Comparison of ENCODE assay signal across 13 cellular contexts in the genomic region with DNA sequence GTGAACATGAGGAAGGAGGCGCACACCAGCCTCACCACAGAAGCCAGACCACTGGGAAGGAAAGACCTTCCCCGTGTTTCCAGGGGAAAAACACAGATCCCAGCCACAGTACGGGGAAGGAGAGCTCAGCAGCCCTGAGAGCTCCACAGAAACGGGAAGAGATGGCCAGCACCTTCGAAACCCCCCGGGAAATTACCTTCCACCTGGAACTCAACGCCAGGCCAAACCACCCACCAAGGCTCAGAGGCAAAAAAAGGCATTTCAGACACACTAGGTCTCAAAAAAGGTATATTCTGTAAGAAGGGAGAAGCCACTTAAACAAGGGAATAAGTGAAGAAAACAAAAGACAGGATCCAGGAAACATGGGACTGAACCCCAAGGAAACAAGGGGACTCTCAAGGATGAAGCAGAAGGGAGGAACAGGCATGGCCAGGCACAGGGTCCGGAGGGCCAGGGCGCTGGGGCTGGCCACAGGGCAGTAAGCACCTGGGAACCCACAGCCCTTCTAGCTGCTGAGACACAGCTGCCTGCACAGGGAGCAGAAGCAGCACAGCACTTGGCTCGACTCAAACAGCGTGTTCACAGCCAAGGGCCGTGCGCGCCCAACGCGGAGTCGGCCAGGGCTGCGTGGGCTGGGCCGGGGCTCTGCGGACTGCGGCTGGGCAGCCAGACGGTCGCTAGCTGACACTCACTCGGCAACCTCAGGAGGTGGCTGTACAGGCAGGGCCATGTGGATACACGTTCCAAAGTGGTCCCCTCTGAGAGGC. TPM values are rescaled to one million over a fixed set of nuclear protein-coding genes. Genes with fewer than 3 reads are reported as not detected.
DNase-seq lines count a peak whose midpoint lies in the region; ATAC-seq and TF ChIP-seq lines count a peak whose summit lies in the region.
"Had no signal": no experiment of that assay in that cellular context is flagged by ENCODE, and none has a peak within 500 bp of the region (broad histone marks: within the 10 kb centered on the region; RNA-seq: fewer than 3 reads in every experiment).

No MANE protein-coding gene starts in this region.

- H3K36me3 ChIP-seq in fibroblast of lung (ENCODE audit: control insufficient read depth, insufficient read depth, low read length): no peaks in the 10 kb centered on the region
- no peaks in the 10 kb centered on the region for H3K36me3 ChIP-seq in mucosa of descending colon (ENCODE audit: low read depth)
- H3K36me3 ChIP-seq in uterus: no peaks in the 10 kb centered on the region
- no peaks in the 10 kb centered on the region; the same call in 1 of the 2 replicates for H3K36me3 ChIP-seq in MG63

- no peaks in the 10 kb centered on the region for H4K20me1 ChIP-seq in fibroblast of lung (ENCODE audit: control insufficient read depth, extremely low read depth, insufficient read depth, low read length)

- peaks cover 45 to 62% of the 10 kb centered on the region in 2 donors for H3K4me1 Mint-ChIP-seq in immature natural killer cell

- ATAC-seq in activated naive CD4-positive, alpha-beta T cell treated with anti-CD3 and anti-CD28 coated beads, Interleukin-2, amount 50 U/mL, for 72 hours: no peak
- peak; percentile 48 for ATAC-seq in mucosa of descending colon
- ATAC-seq: A549 had no signal

- H3K4me3 ChIP-seq in fibroblast of lung (replicated peaks in 1 of 4; ENCODE audit: control extremely low read depth in 1 of 4, insufficient read depth in 1 of 4, low read depth in 3 of 4, low read length in 4 of 4) (no peak overlapping the region), mucosa of descending colon (no peak overlapping the region), uterus (no peak overlapping the region), MG63 (no peak overlapping the region)
- H3K4me3 ChIP-seq: A549, hepatocyte had no signal

- H3K9me3 ChIP-seq in fibroblast of lung (ENCODE audit: control insufficient read depth, insufficient read depth, low read depth, low read length) (no peaks in the 10 kb centered on the region), mucosa of descending colon (no peaks in the 10 kb centered on the region), uterus (no peaks in the 10 kb centered on the region), MG63 (no peaks in the 10 kb centered on the region)
- H3K9me3 ChIP-seq: A549 had no signal

- H3K9me3 Mint-ChIP-seq in activated naive CD4-positive, alpha-beta T cell treated with anti-CD3 and anti-CD28 coated beads, Interleukin-2, amount 50 U/mL, for 72 hours: no peaks in the 10 kb centered on the region
- no peaks in the 10 kb centered on the region for H3K9me3 Mint-ChIP-seq in immature natural killer cell
- H3K9me3 Mint-ChIP-seq: activated naive CD4-positive, alpha-beta T cell treated with anti-CD3 and anti-CD28 coated beads for 36 hours had no signal

- H3K4me1 ChIP-seq in fibroblast of lung (ENCODE audit: control insufficient read depth, extremely low read depth, insufficient read depth, low read length) (peaks cover 7% of the 10 kb centered on the region), mucosa of descending colon (ENCODE audit: low read depth) (peaks cover 1% of the 10 kb centered on the region), uterus (no peaks in the 10 kb centered on the region)
- H3K4me1 ChIP-seq: A549 had no signal

- no peak overlapping the region for H2AFZ ChIP-seq in fibroblast of lung (ENCODE audit: low read length)
- H2AFZ ChIP-seq: hepatocyte had no signal

- peaks cover 9% of the 10 kb centered on the region for H3K79me2 ChIP-seq in fibroblast of lung (ENCODE audit: control insufficient read depth, insufficient read depth, low read length)

- TF ChIP-seq POLR2A in uterus (IDR thresholded peaks at IDR 0.05): no peak

- no peak overlapping the region for H3K4me3 Mint-ChIP-seq in immature natural killer cell
- H3K4me3 Mint-ChIP-seq: activated naive CD4-positive, alpha-beta T cell treated with anti-CD3 and anti-CD28 coated beads for 36 hours had no signal

- peaks cover 0 to 2% (median 2%) of the 10 kb centered on the region in 3 donors for H3K27me3 Mint-ChIP-seq in immature natural killer cell (ENCODE audit: low read depth in 3 of 3)

- no peak for TF ChIP-seq CTCF in fibroblast of lung (conservative IDR thresholded peaks at IDR 0.05 in 1 of 2, IDR thresholded peaks at IDR 0.05 in 1 of 2; ENCODE audit: low read depth in 1 of 2, low read length in 2 of 2)
- no peak for TF ChIP-seq CTCF in mucosa of descending colon (IDR thresholded peaks at IDR 0.05)
- no peak for TF ChIP-seq CTCF in uterus (IDR thresholded peaks at IDR 0.05)

- no peak overlapping the region for H3K9ac ChIP-seq in fibroblast of lung (ENCODE audit: insufficient read depth, low read length)

- intact Hi-C loops in mucosa of descending colon (cut with DNase I, micrococcal nuclease) (loop anchor here in 1 of 2 donors (10.0 kb wide), 1 partner anchor 104 kb away; a partner anchor contains a TSS), uterus (cut with DNase I; ENCODE audit: low total_unique reads) (no loop called here)

- DNase-seq in activated naive CD4-positive, alpha-beta T cell treated with anti-CD3 and anti-CD28 coated beads, Interleukin-2, amount 50 U/mL, for 72 hours (ENCODE audit: low spot score in 2 of 2): no peak
- no peak for DNase-seq in activated naive CD4-positive, alpha-beta T cell treated with anti-CD3 and anti-CD28 coated beads, Interleukin-2, amount 50 U/mL, for 16 hours
- DNase-seq in fibroblast of lung (ENCODE audit: low read depth in 2 of 2) (peak; percentile 46 to 59), mucosa of descending colon (peak in 1 of 3 donors; percentile 38), uterus (peak; percentile 31 to 74), MG63 (no peak), NCI-H1105 (lab: John Stamatoyannopoulos, UW) (no peak), immature natural killer cell (no peak)
- DNase-seq: activated naive CD4-positive, alpha-beta T cell treated with anti-CD3 and anti-CD28 coated beads for 36 hours; Karpas-422; stimulated activated CD4-positive, alpha-beta T cell treated with anti-CD3 and anti-CD28 coated beads, Interleukin-12 subunit alpha, Interleukin-12 subunit beta, amount 100 ng/mL, for 4 hours had no signal

- no peak overlapping the region for H3K27ac ChIP-seq in fibroblast of lung (ENCODE audit: insufficient read depth, low read length)
- H3K27ac ChIP-seq in uterus: no peak overlapping the region
- H3K27ac ChIP-seq: A549, hepatocyte had no signal

- H3K4me2 ChIP-seq in fibroblast of lung (ENCODE audit: extremely low read depth, insufficient read depth, low read length): peak overlapping the region; percentile 25
- H3K4me2 ChIP-seq: A549, hepatocyte had no signal

- H3K36me3 Mint-ChIP-seq in activated naive CD4-positive, alpha-beta T cell treated with anti-CD3 and anti-CD28 coated beads, Interleukin-2, amount 50 U/mL, for 72 hours: no peaks in the 10 kb centered on the region
- no peaks in the 10 kb centered on the region for H3K36me3 Mint-ChIP-seq in immature natural killer cell

- H3K27me3 ChIP-seq in fibroblast of lung (ENCODE audit: control insufficient read depth, insufficient read depth, low read length) (no peaks in the 10 kb centered on the region), uterus (no peaks in the 10 kb centered on the region), MG63 (no peaks in the 10 kb centered on the region)
- H3K27me3 ChIP-seq: hepatocyte had no signal

- H3K27ac Mint-ChIP-seq in activated naive CD4-positive, alpha-beta T cell treated with anti-CD3 and anti-CD28 coated beads, Interleukin-2, amount 50 U/mL, for 72 hours: peak overlapping the region; percentile 46 to 66
- peak overlapping the region in 3 of 6 donors; percentile 27 to 41 (median 40) for H3K27ac Mint-ChIP-seq in immature natural killer cell
- H3K27ac Mint-ChIP-seq: activated naive CD4-positive, alpha-beta T cell treated with anti-CD3 and anti-CD28 coated beads for 36 hours had no signal

RNA-seq across cellular contexts. Expression of a gene that starts 44.6 kb away (rescaled TPM):
- total RNA-seq in activated naive CD4-positive, alpha-beta T cell treated with anti-CD3 and anti-CD28 coated beads, Interleukin-2, amount 50 U/mL, for 72 hours: 10 to 100 TPM; 16.3 to 22.0 TPM
- total RNA-seq in fibroblast of lung: 2.8 and 3.0 TPM in 2 replicates
- polyA plus RNA-seq in fibroblast of lung: 2.6 and 4.2 TPM in 2 replicates
- 4.3 and 7.5 TPM in 2 replicates for polyA plus RNA-seq in fibroblast of lung (2012)
- polyA minus RNA-seq in fibroblast of lung (ENCODE audit: low replicate concordance): 2.0 and 8.6 TPM in 2 replicates
- 10 to 100 TPM; 23.8 to 28.3 (median 27.5) TPM for total RNA-seq in mucosa of descending colon
- total RNA-seq in uterus: 10 to 100 TPM in 2 of 4 donors, 1 to 10 TPM in 2; 6.2 to 37.6 (median 10.7) TPM
- 3.6 and 5.7 TPM in 2 replicates for total RNA-seq in MG63 (2014; rRNA removed; shearing (Covaris generic); ENCODE audit: low replicate concordance)
- 1 to 10 TPM in 2 of 3 donors, under 1 TPM in 1; 0.04 to 3.2 (median 1.1) TPM for polyA plus RNA-seq in immature natural killer cell

Comparison
In these comparisons a context has a peak if more than half of its experiments do, and no peak if none do; other contexts are left out.
1. DNase-seq: peak in fibroblast of lung (2 of 2) and uterus (2 of 2); none in activated naive CD4-positive, alpha-beta T cell treated with anti-CD3 and anti-CD28 coated beads, Interleukin-2, amount 50 U/mL, for 72 hours (0 of 2), activated naive CD4-positive, alpha-beta T cell treated with anti-CD3 and anti-CD28 coated beads, Interleukin-2, amount 50 U/mL, for 16 hours (single experiment), MG63 (single experiment), NCI-H1105 (single experiment) and immature natural killer cell (0 of 3).